11 cellular contexts compared by ENCODE assay signal in the genomic region with DNA sequence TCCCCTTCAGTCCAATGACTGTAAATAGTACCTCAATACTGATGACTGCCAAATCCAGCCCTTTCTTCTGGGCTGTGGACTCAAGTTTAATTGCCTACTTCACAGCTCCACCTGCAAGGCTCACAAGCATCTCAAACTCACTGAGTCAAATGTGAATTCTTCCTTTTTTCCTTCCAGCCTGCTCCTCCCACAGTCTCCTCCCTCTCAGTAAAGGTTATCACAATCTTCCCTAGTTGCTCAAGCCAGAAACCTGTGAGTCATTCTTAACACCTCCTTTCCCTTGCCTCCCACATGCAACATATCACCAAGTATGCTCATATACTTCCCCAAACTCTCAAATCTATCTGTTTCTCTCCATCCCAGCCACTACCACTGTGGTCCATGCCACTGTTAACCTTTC. TPM values are rescaled to one million over a fixed set of nuclear protein-coding genes. Genes with fewer than 3 reads are reported as not detected.
DNase-seq lines count a peak whose midpoint lies in the region; ATAC-seq and TF ChIP-seq lines count a peak whose summit lies in the region.
"Had no signal": no experiment of that assay in that cellular context is flagged by ENCODE, and none has a peak within 500 bp of the region (broad histone marks: within the 10 kb centered on the region; RNA-seq: fewer than 3 reads in every experiment).

No MANE protein-coding gene starts in this region.

- H3K4me1 Mint-ChIP-seq in activated T-helper 17 cell treated with anti-CD3 and anti-CD28 coated beads, Interleukin-2, amount 50 U/mL, for 72 hours = peaks cover 1% of the 10 kb centered on the region

- no peaks in the 10 kb centered on the region for H3K27me3 ChIP-seq in lung (ENCODE audit: control insufficient read depth, insufficient read depth)
- H3K27me3 ChIP-seq: right lobe of liver had no signal

- H3K4me1 ChIP-seq in lung (ENCODE audit: control insufficient read depth in 2 of 2, insufficient read depth in 2 of 2, low read length in 2 of 2) = peaks cover 0 to 3% of the 10 kb centered on the region in 2 donors

- no peaks in the 10 kb centered on the region for H3K9me3 Mint-ChIP-seq in activated T-helper 17 cell treated with anti-CD3 and anti-CD28 coated beads, Interleukin-2, amount 50 U/mL, for 72 hours

- H3K27me3 Mint-ChIP-seq in activated T-helper 17 cell treated with anti-CD3 and anti-CD28 coated beads, Interleukin-2, amount 50 U/mL, for 72 hours = no peaks in the 10 kb centered on the region

- no peaks in the 10 kb centered on the region for H3K36me3 Mint-ChIP-seq in activated T-helper 17 cell treated with anti-CD3 and anti-CD28 coated beads, Interleukin-2, amount 50 U/mL, for 72 hours (ENCODE audit: low read depth)

- H3K27ac ChIP-seq in lung (ENCODE audit: low read depth in 1 of 2, low read length in 1 of 2) = no peak overlapping the region
- H3K27ac ChIP-seq: right lobe of liver had no signal

- no peaks in the 10 kb centered on the region for H3K9me3 ChIP-seq in lung (ENCODE audit: control insufficient read depth in 2 of 2, insufficient read depth in 1 of 2, low read length in 1 of 2)
- H3K9me3 ChIP-seq: right lobe of liver had no signal

- no peak overlapping the region for H3K4me3 Mint-ChIP-seq in activated T-helper 17 cell treated with anti-CD3 and anti-CD28 coated beads, Interleukin-2, amount 50 U/mL, for 72 hours

- H3K27ac Mint-ChIP-seq in activated T-helper 17 cell treated with anti-CD3 and anti-CD28 coated beads, Interleukin-2, amount 50 U/mL, for 72 hours = no peak overlapping the region

- no peak overlapping the region for H3K4me3 ChIP-seq in lung
- H3K4me3 ChIP-seq: right lobe of liver had no signal

- peak; percentile 64 for ATAC-seq in activated T-helper 17 cell treated with anti-CD3 and anti-CD28 coated beads, Interleukin-2, amount 50 U/mL, for 72 hours (replicated peaks)
- peak; percentile 16 for ATAC-seq in lung (ENCODE audit: insufficient read depth, low FRiP score)
- ATAC-seq in GM19452 (IDR thresholded peaks at IDR 0.05; ENCODE audit: unreplicated experiment) = no peak
- ATAC-seq: right lobe of liver had no signal

- DNase-seq in EL = peak; percentile 40
- DNase-seq in M059J (ENCODE audit: low read depth) = peak; percentile 71
- no peak for DNase-seq in lung (ENCODE audit: low spot score)
- DNase-seq in GM20000 (ENCODE audit: low spot score) = no peak
- no peak for DNase-seq in central memory CD4-positive, alpha-beta T cell
- no peak for DNase-seq in T-helper 1 cell
- DNase-seq: activated gamma-delta T cell, GF-D8, right lobe of liver had no signal

- no peaks in the 10 kb centered on the region for H3K36me3 ChIP-seq in lung (ENCODE audit: control insufficient read depth in 2 of 2, insufficient read depth in 2 of 2, low read length in 2 of 2)
- H3K36me3 ChIP-seq: right lobe of liver had no signal

- TF ChIP-seq CTCF in lung (IDR thresholded peaks at IDR 0.05; ENCODE audit: control extremely low read depth, extremely low read depth) = no peak
- TF ChIP-seq CTCF in GM20000 (IDR thresholded peaks at IDR 0.05; ENCODE audit: extremely low read depth, missing control alignments) = no peak

RNA-seq across cellular contexts. Expression of a gene that starts 3.7 kb away (rescaled TPM):
- total RNA-seq in M059J (2014; rRNA removed; shearing (Covaris generic)) = 25.7 and 27.4 TPM in 2 replicates
- 10 to 100 TPM; 33.5 to 41.5 TPM for total RNA-seq in activated T-helper 17 cell treated with anti-CD3 and anti-CD28 coated beads, Interleukin-2, amount 50 U/mL, for 72 hours
- total RNA-seq in lung = 10 to 100 TPM; 57.3 to 61.7 TPM
- polyA plus RNA-seq in lung = 10 to 100 TPM; 11.7 to 17.5 TPM

Comparison
In these comparisons a context has a peak if more than half of its experiments do, and no peak if none do; other contexts are left out.
1. DNase-seq: peak in EL (single experiment) and M059J (single experiment); none in lung (single experiment), GM20000 (single experiment), central memory CD4-positive, alpha-beta T cell (single experiment) and T-helper 1 cell (0 of 5).